15 cellular contexts compared by ENCODE assay signal in genomic region chr5:93755716-93756115, GRCh38. TPM values are rescaled to one million over a fixed set of nuclear protein-coding genes. Genes with fewer than 3 reads are reported as not detected.
A peak's percentile ranks its signal among the peaks of the same experiment; 100 is the strongest.
DNase-seq lines count a peak whose midpoint lies in the region; ATAC-seq, FAIRE-seq and TF ChIP-seq lines count a peak whose summit lies in the region.
"Had no signal": no experiment of that assay in that cellular context is flagged by ENCODE, and none has a peak within 500 bp of the region (broad histone marks: within the 10 kb centered on the region; RNA-seq: fewer than 3 reads in every experiment).

No MANE protein-coding gene starts in this region.

- no peaks in the 10 kb centered on the region for H3K27me3 ChIP-seq in right cardiac atrium (ENCODE audit: control insufficient read depth, insufficient read depth)
- H3K27me3 ChIP-seq in esophagus squamous epithelium = no peaks in the 10 kb centered on the region
- H3K27me3 ChIP-seq: BLaER1 had no signal

- H3K4me1 ChIP-seq in right cardiac atrium (ENCODE audit: control insufficient read depth, insufficient read depth, low read length) (peaks cover 4% of the 10 kb centered on the region), esophagus squamous epithelium (peaks cover 0 to 34% (median 3%) of the 10 kb centered on the region in 3 donors)
- H3K4me1 ChIP-seq: BLaER1 had no signal

- no peak for TF ChIP-seq POLR2A in esophagus squamous epithelium (IDR thresholded peaks at IDR 0.05)

- no peak for ATAC-seq in right cardiac atrium
- ATAC-seq in Right ventricle myocardium superior (ENCODE audit: poor library complexity) = no peak
- no peak for ATAC-seq in HG03097 (IDR thresholded peaks at IDR 0.05; ENCODE audit: low FRiP score, unreplicated experiment)
- ATAC-seq: HepG2 had no signal

- H3K4me3 ChIP-seq in right cardiac atrium (ENCODE audit: low read length) (no peak overlapping the region), esophagus squamous epithelium (peak overlapping the region; percentile 16 to 37 (median 30))
- H3K4me3 ChIP-seq: BLaER1 had no signal

- H3K36me3 ChIP-seq in esophagus squamous epithelium = no peaks in the 10 kb centered on the region
- H3K36me3 ChIP-seq: BLaER1 had no signal

- DNase-seq in right cardiac atrium (peak in 2 of 3 donors; percentile 16 to 43), Right ventricle myocardium superior (no peak), esophagus squamous epithelium (lab: John Stamatoyannopoulos, UW) (no peak), retina (peak; percentile 16), urothelium cell line (ENCODE audit: low spot score) (no peak), NCI-H1417 treated with DMSO at 0.1 percent for 48 hours (lab: John Stamatoyannopoulos, UW) (no peak), COR-L47 (lab: John Stamatoyannopoulos, UW) (no peak)
- DNase-seq: GOT3, H9 had no signal

- TF ChIP-seq CTCF in esophagus squamous epithelium (IDR thresholded peaks at IDR 0.05) = no peak

- intact Hi-C loops in right cardiac atrium (cut with DNase I) = no loop called here
- intact Hi-C loops in Right ventricle myocardium superior (cut with DNase I) = no loop called here
- intact Hi-C loops in esophagus squamous epithelium (cut with DNase I) = no loop called here

- 58% methylated on average over 10 of the region's 10 CpGs for WGBS in right cardiac atrium
- 23 to 55% methylated on average over 4 to 6 of the region's 10 CpGs for WGBS in esophagus squamous epithelium, 2 donors

- FAIRE-seq in urothelium cell line (lab: Jason Lieb, UNC) = no peak
- FAIRE-seq: GM12891, HepG2, HTR-8/SVneo had no signal

- H3K9me3 ChIP-seq in right cardiac atrium (ENCODE audit: control insufficient read depth, low read length) (no peaks in the 10 kb centered on the region), esophagus squamous epithelium (peaks cover 0 to 8% (median 3%) of the 10 kb centered on the region in 3 donors)

- H3K27ac ChIP-seq in right cardiac atrium (ENCODE audit: low read length) (no peak overlapping the region), esophagus squamous epithelium (peak overlapping the region; percentile 50 to 79 (median 72))
- H3K27ac ChIP-seq: 22Rv1, BLaER1 had no signal

RNA-seq across cellular contexts. Expression of gene POU5F2, which starts 14.3 kb away (rescaled TPM):
- total RNA-seq in right cardiac atrium (under 1 TPM; 0.40 to 0.57 (median 0.53) TPM), Right ventricle myocardium superior (0.24 TPM), esophagus squamous epithelium (1 to 10 TPM in 3 of 4 donors, under 1 TPM in 1; 0.73 to 3.8 (median 2.2) TPM)
- polyA plus RNA-seq in right cardiac atrium = 0.16 TPM

Comparison
In these comparisons a context has a peak if more than half of its experiments do, and no peak if none do; other contexts are left out.
1. DNase-seq: peak in right cardiac atrium (2 of 3) and retina (single experiment); none in Right ventricle myocardium superior (single experiment), esophagus squamous epithelium (single experiment), urothelium cell line (single experiment), NCI-H1417 treated with DMSO at 0.1 percent for 48 hours (single experiment) and COR-L47 (single experiment).